In the genomic region with DNA sequence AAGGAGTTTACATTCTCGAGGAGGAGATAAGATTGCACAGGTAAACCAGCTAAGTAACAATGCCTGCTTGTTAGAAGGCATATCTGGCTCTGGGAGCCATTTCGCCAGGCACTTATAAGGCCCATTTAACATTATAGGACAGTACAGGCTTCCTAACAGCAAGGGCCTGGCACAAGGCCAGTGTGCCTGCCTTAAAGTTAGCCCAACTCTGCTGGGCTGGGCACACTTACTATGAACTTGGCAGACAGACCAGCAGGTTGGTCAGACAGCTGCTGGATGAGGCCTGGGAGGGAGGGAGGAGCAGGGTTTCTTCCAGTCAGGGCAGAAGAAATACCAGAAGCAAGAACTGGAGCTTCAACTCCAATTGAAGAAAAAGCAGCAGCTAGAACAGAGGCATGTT, we compare ENCODE assay signal across 13 cellular contexts. TPM values are rescaled to one million over a fixed set of nuclear protein-coding genes. Genes with fewer than 3 reads are reported as not detected.
DNase-seq lines count a peak whose midpoint lies in the region; TF ChIP-seq lines count a peak whose summit lies in the region.
"Had no signal": no experiment of that assay in that cellular context is flagged by ENCODE, and none has a peak within 500 bp of the region (broad histone marks: within the 10 kb centered on the region; RNA-seq: fewer than 3 reads in every experiment).

No MANE protein-coding gene starts in this region.

- H3K4me1 ChIP-seq in prostate gland (replicated peaks) (no peaks in the 10 kb centered on the region), suprapubic skin (peaks cover 63% of the 10 kb centered on the region)

- CTCF ChIA-PET in RWPE1 (lab: Yijun Ruan, JAX) = no interaction called here

- H3K36me3 ChIP-seq in prostate gland (no peaks in the 10 kb centered on the region), suprapubic skin (no peaks in the 10 kb centered on the region)

- H3K4me3 ChIP-seq in HFF-Myc (replicated peaks; ENCODE audit: low read depth, low read length) = peak overlapping the region; percentile 70; the same call in 1 of the 2 replicates
- H3K4me3 ChIP-seq in prostate gland = no peak overlapping the region
- H3K4me3 ChIP-seq in suprapubic skin = no peak overlapping the region

- no peaks in the 10 kb centered on the region for H3K9me3 ChIP-seq in prostate gland
- H3K9me3 ChIP-seq in suprapubic skin = no peaks in the 10 kb centered on the region

- H3K27ac ChIP-seq in prostate gland (no peak overlapping the region), suprapubic skin (no peak overlapping the region), RWPE1 (no peak overlapping the region)

- WGBS in prostate gland = 37% methylated on average over 2 of the region's 2 CpGs
- 67% methylated on average over 2 of the region's 2 CpGs for WGBS in suprapubic skin

- TF ChIP-seq CTCF in HFF-Myc (IDR thresholded peaks at IDR 0.05; ENCODE audit: low read depth, low read length, missing control alignments) (no peak), prostate gland (IDR thresholded peaks at IDR 0.05) (no peak), suprapubic skin (IDR thresholded peaks at IDR 0.05) (no peak), RWPE1 (conservative IDR thresholded peaks at IDR 0.05; ENCODE audit: low read depth) (no peak)

- intact Hi-C loops in prostate gland (cut with DNase I) = loop anchor here (5.0 kb wide), 2 partner anchors 63 to 178 kb away; no protein-coding TSS in a partner anchor

- TF ChIP-seq POLR2A in prostate gland (IDR thresholded peaks at IDR 0.05) (no peak), suprapubic skin (IDR thresholded peaks at IDR 0.05) (no peak)

- H3K27me3 ChIP-seq in prostate gland (replicated peaks; ENCODE audit: insufficient read depth) (no peaks in the 10 kb centered on the region), suprapubic skin (no peaks in the 10 kb centered on the region)

- DNase-seq in HFF-Myc (ENCODE audit: extremely low read depth, low read depth) (no peak), RPMI8226 (peak; percentile 60), globus pallidus (ENCODE audit: low spot score) (peak; percentile 38), prostate gland (ENCODE audit: low spot score) (peak; percentile 85), suprapubic skin (ENCODE audit: low spot score in 2 of 2) (no peak), NCI-H1694 treated with DMSO at 0.1 percent for 48 hours (lab: John Stamatoyannopoulos, UW) (no peak), RWPE1 (ENCODE audit: low spot score) (no peak)
- DNase-seq in stimulated activated CD4-positive, alpha-beta T cell treated with anti-CD3 and anti-CD28 coated beads, Interleukin-2, amount 100 ng/mL, for 24 hours = no peak
- DNase-seq: activated T-cell treated with anti-CD3 and anti-CD28 coated beads, Interleukin-2, amount 50 U/mL, for 4 hours; effector CD8-positive, alpha-beta T cell; GDM1; MV-4-11; stimulated activated CD4-positive, alpha-beta T cell treated with anti-CD3 and anti-CD28 coated beads, Interleukin-4, amount 100 ng/mL, for 4 hours had no signal

- POLR2A ChIA-PET in RWPE1 (lab: Yijun Ruan, JAX; ENCODE audit: low non-redundant PET) = no interaction called here

- no peak for TF ChIP-seq EP300 in suprapubic skin (IDR thresholded peaks at IDR 0.05)

RNA-seq across cellular contexts. Expression of gene CACHD1, which starts 4.7 kb away (rescaled TPM):
- total RNA-seq in prostate gland (10 to 100 TPM; 10.8 to 14.4 TPM), suprapubic skin (10 to 100 TPM in 3 of 4 donors, 1 to 10 TPM in 1; 6.9 to 14.7 (median 11.6) TPM)

Comparison
In these comparisons a context has a peak if more than half of its experiments do, and no peak if none do; other contexts are left out.
1. DNase-seq: peak in RPMI8226 (single experiment), globus pallidus (single experiment) and prostate gland (single experiment); none in HFF-Myc (single experiment), stimulated activated CD4-positive, alpha-beta T cell treated with anti-CD3 and anti-CD28 coated beads, Interleukin-2, amount 100 ng/mL, for 24 hours (0 of 2), suprapubic skin (0 of 2), NCI-H1694 treated with DMSO at 0.1 percent for 48 hours (single experiment) and RWPE1 (single experiment).